22 cellular contexts compared by ENCODE assay signal in genomic region chr10:9734218-9734617, GRCh38.
DNase-seq lines count a peak whose midpoint lies in the region; ATAC-seq, FAIRE-seq and TF ChIP-seq lines count a peak whose summit lies in the region.
"Had no signal": no experiment of that assay in that cellular context is flagged by ENCODE, and none has a peak within 500 bp of the region (broad histone marks: within the 10 kb centered on the region; RNA-seq: fewer than 3 reads in every experiment).

No MANE protein-coding gene starts in this region.

- H3K9me3 ChIP-seq in lower lobe of right lung: no peaks in the 10 kb centered on the region
- H3K9me3 ChIP-seq in colonic mucosa: no peaks in the 10 kb centered on the region
- H3K9me3 ChIP-seq: BE2C had no signal

- TF ChIP-seq CTCF in lower lobe of right lung (IDR thresholded peaks at IDR 0.05) (no peak), progenitor cell of endocrine pancreas (IDR thresholded peaks at IDR 0.05; ENCODE audit: unreplicated experiment) (no peak), colonic mucosa (IDR thresholded peaks at IDR 0.05) (no peak)

- peak; percentile 0 for DNase-seq in amniotic epithelial cell (ENCODE audit: low read depth)
- no peak for DNase-seq in lower lobe of right lung
- no peak for DNase-seq in progenitor cell of endocrine pancreas (ENCODE audit: low spot score, unreplicated experiment)
- no peak for DNase-seq in colonic mucosa
- no peak for DNase-seq in central memory CD4-positive, alpha-beta T cell
- DNase-seq in frontal cortex (ENCODE audit: low spot score in 2 of 2): no peak
- no peak for DNase-seq in NCI-H1694 (lab: John Stamatoyannopoulos, UW)
- DNase-seq: ACHN; BE2C; C1 segment of cervical spinal cord; CD4-positive, CD25-positive, alpha-beta regulatory T cell; CD8-positive, alpha-beta memory T cell; COR-L47; GDM1; H7; HFFc6 had no signal

- H3K36me3 ChIP-seq in lower lobe of right lung (no peaks in the 10 kb centered on the region), colonic mucosa (no peaks in the 10 kb centered on the region)
- H3K36me3 ChIP-seq: BE2C had no signal

- H3K9ac ChIP-seq in colonic mucosa (ENCODE audit: low read depth in 2 of 2, low read length in 2 of 2): no peak overlapping the region

- H3K27ac Mint-ChIP-seq in progenitor cell of endocrine pancreas: peak overlapping the region; percentile 65
- H3K27ac Mint-ChIP-seq: CD4-positive, CD25-positive, alpha-beta regulatory T cell; CD8-positive, alpha-beta memory T cell; GM23338; HFFc6 had no signal

- H3K4me3 Mint-ChIP-seq in progenitor cell of endocrine pancreas (ENCODE audit: low read depth): no peak overlapping the region
- H3K4me3 Mint-ChIP-seq: CD8-positive, alpha-beta memory T cell; GM23338; HFFc6 had no signal

- H3K27ac ChIP-seq in lower lobe of right lung (no peak overlapping the region), colonic mucosa (no peak overlapping the region)

- no peak for FAIRE-seq in frontal cortex (lab: Jason Lieb, UNC)
- FAIRE-seq: A204.1, D721Med, GM12892, GM18507 had no signal

- ATAC-seq in lower lobe of right lung: peak; percentile 19 to 61
- ATAC-seq: GM23338, HCT116 had no signal

- H3K4me1 ChIP-seq in lower lobe of right lung (no peaks in the 10 kb centered on the region), colonic mucosa (no peaks in the 10 kb centered on the region)
- H3K4me1 ChIP-seq: BE2C had no signal

- H3K27me3 ChIP-seq in lower lobe of right lung (ENCODE audit: low read depth) (no peaks in the 10 kb centered on the region), colonic mucosa (no peaks in the 10 kb centered on the region)
- H3K27me3 ChIP-seq: BE2C had no signal

- H3K27me3 Mint-ChIP-seq in progenitor cell of endocrine pancreas: no peaks in the 10 kb centered on the region
- H3K27me3 Mint-ChIP-seq: CD4-positive, CD25-positive, alpha-beta regulatory T cell; CD8-positive, alpha-beta memory T cell had no signal

- H3K4me3 ChIP-seq in lower lobe of right lung (no peak overlapping the region), colonic mucosa (no peak overlapping the region)
- H3K4me3 ChIP-seq: GM23338 had no signal

- H3K36me3 Mint-ChIP-seq in progenitor cell of endocrine pancreas (ENCODE audit: insufficient read depth): no peaks in the 10 kb centered on the region
- H3K36me3 Mint-ChIP-seq: CD4-positive, CD25-positive, alpha-beta regulatory T cell; CD8-positive, alpha-beta memory T cell had no signal

- H3K9me3 Mint-ChIP-seq in progenitor cell of endocrine pancreas (ENCODE audit: low read depth): peaks cover 3% of the 10 kb centered on the region
- H3K9me3 Mint-ChIP-seq: GM23338 had no signal

- peaks cover 7% of the 10 kb centered on the region for H3K4me1 Mint-ChIP-seq in progenitor cell of endocrine pancreas (ENCODE audit: low read depth)
- H3K4me1 Mint-ChIP-seq: CD4-positive, CD25-positive, alpha-beta regulatory T cell; CD8-positive, alpha-beta memory T cell; GM23338 had no signal

- intact Hi-C loops in lower lobe of right lung (cut with DNase I): no loop called here
- intact Hi-C loops in colonic mucosa (cut with DNase I): no loop called here
